23 cellular contexts compared by ENCODE assay signal in genomic region chr7:77417801-77418200, GRCh38.
"Had no signal": no experiment of that assay in that cellular context is flagged by ENCODE, and none has a peak within 500 bp of the region (broad histone marks: within the 10 kb centered on the region; RNA-seq: fewer than 3 reads in every experiment).

No MANE protein-coding gene starts in this region.

- H3K4me3 ChIP-seq: coronary artery, esophagus squamous epithelium, gastrocnemius medialis, mucosa of descending colon, ovary, prostate gland, tibial artery had no signal

- ATAC-seq: activated CD4-positive, CD25-positive, alpha-beta regulatory T cell treated with anti-CD3 and anti-CD28 coated beads, Interleukin-2, amount 50 U/mL, for 24 hours; activated T-cell treated with anti-CD3 and anti-CD28 coated beads, Interleukin-2, amount 50 U/mL, for 72 hours; gastrocnemius medialis; mucosa of descending colon; naive thymus-derived CD4-positive, alpha-beta T cell; stimulated activated naive CD8-positive, alpha-beta T cell treated with anti-CD3 and anti-CD28 coated beads, Interleukin-15, amount 100 ng/mL, for 72 hours; T-helper 17 cell had no signal

- H3K27ac Mint-ChIP-seq: activated CD4-positive, alpha-beta memory T cell treated with anti-CD3 and anti-CD28 coated beads, Interleukin-2, amount 10 ng/mL, durations not matched to agents 7 days and 5 days; activated CD4-positive, alpha-beta T cell treated with anti-CD3 and anti-CD28 coated beads, Interleukin-2, amount 10 ng/mL, durations not matched to agents 24 days and 14 days; activated naive CD4-positive, alpha-beta T cell treated with anti-CD3 and anti-CD28 coated beads, Interleukin-2, amount 10 ng/mL, durations not matched to agents 7 days and 5 days; activated T-cell treated with anti-CD3 and anti-CD28 coated beads, Interleukin-2, amount 50 U/mL, for 72 hours had no signal

- DNase-seq: activated CD4-positive, alpha-beta memory T cell treated with anti-CD3 and anti-CD28 coated beads, Interleukin-2, amount 10 ng/mL, durations not matched to agents 7 days and 5 days; activated CD4-positive, alpha-beta T cell treated with anti-CD3 and anti-CD28 coated beads, Interleukin-2, amount 10 ng/mL, durations not matched to agents 24 days and 14 days; activated effector memory CD4-positive, alpha-beta T cell treated with anti-CD3 and anti-CD28 coated beads, Interleukin-2, amount 50 U/mL, for 16 hours; activated naive CD4-positive, alpha-beta T cell treated with anti-CD3 and anti-CD28 coated beads, Interleukin-2, amount 10 ng/mL, durations not matched to agents 7 days and 5 days; activated T-cell treated with anti-CD3 and anti-CD28 coated beads, Interleukin-2, amount 50 U/mL, for 72 hours; amygdala; cerebellar nuclear complex; esophagus squamous epithelium; gastrocnemius medialis; hypothalamus; mesendoderm; mucosa of descending colon; naive thymus-derived CD4-positive, alpha-beta T cell; ovary; stimulated activated CD4-positive, alpha-beta T cell treated with anti-CD3 and anti-CD28 coated beads, Interleukin-12 subunit alpha, Interleukin-12 subunit beta, amount 100 ng/mL, for 4 hours; stimulated activated CD4-positive, alpha-beta T cell treated with anti-CD3 and anti-CD28 coated beads, Interleukin-4, amount 100 ng/mL, for 4 hours; stimulated activated naive CD8-positive, alpha-beta T cell treated with anti-CD3 and anti-CD28 coated beads, Interleukin-15, amount 100 ng/mL, for 72 hours; T-helper 17 cell; tibial artery had no signal

- H3K27me3 ChIP-seq: esophagus squamous epithelium, gastrocnemius medialis, neutrophil, ovary, tibial artery had no signal

- H3K9me3 ChIP-seq: esophagus squamous epithelium, gastrocnemius medialis, mucosa of descending colon, neutrophil, ovary, prostate gland, tibial artery had no signal

- H3K4me1 ChIP-seq: prostate gland had no signal

- H3K36me3 ChIP-seq: esophagus squamous epithelium, gastrocnemius medialis, neutrophil, ovary, prostate gland, tibial artery had no signal

- H3K27me3 Mint-ChIP-seq: T-helper 17 cell had no signal

- H3K27ac ChIP-seq: coronary artery, esophagus squamous epithelium, gastrocnemius medialis, ovary, prostate gland, tibial artery had no signal

- H3K9me3 Mint-ChIP-seq: activated CD4-positive, alpha-beta memory T cell treated with anti-CD3 and anti-CD28 coated beads, Interleukin-2, amount 10 ng/mL, durations not matched to agents 7 days and 5 days; activated CD4-positive, alpha-beta T cell treated with anti-CD3 and anti-CD28 coated beads, Interleukin-2, amount 10 ng/mL, durations not matched to agents 24 days and 14 days; activated naive CD4-positive, alpha-beta T cell treated with anti-CD3 and anti-CD28 coated beads, Interleukin-2, amount 10 ng/mL, durations not matched to agents 7 days and 5 days; activated T-cell treated with anti-CD3 and anti-CD28 coated beads, Interleukin-2, amount 50 U/mL, for 72 hours; naive thymus-derived CD4-positive, alpha-beta T cell; stimulated activated naive CD8-positive, alpha-beta T cell treated with anti-CD3 and anti-CD28 coated beads, Interleukin-15, amount 100 ng/mL, for 72 hours had no signal
